Comparison of ENCODE assay signal across 9 cellular contexts in the genomic region with DNA sequence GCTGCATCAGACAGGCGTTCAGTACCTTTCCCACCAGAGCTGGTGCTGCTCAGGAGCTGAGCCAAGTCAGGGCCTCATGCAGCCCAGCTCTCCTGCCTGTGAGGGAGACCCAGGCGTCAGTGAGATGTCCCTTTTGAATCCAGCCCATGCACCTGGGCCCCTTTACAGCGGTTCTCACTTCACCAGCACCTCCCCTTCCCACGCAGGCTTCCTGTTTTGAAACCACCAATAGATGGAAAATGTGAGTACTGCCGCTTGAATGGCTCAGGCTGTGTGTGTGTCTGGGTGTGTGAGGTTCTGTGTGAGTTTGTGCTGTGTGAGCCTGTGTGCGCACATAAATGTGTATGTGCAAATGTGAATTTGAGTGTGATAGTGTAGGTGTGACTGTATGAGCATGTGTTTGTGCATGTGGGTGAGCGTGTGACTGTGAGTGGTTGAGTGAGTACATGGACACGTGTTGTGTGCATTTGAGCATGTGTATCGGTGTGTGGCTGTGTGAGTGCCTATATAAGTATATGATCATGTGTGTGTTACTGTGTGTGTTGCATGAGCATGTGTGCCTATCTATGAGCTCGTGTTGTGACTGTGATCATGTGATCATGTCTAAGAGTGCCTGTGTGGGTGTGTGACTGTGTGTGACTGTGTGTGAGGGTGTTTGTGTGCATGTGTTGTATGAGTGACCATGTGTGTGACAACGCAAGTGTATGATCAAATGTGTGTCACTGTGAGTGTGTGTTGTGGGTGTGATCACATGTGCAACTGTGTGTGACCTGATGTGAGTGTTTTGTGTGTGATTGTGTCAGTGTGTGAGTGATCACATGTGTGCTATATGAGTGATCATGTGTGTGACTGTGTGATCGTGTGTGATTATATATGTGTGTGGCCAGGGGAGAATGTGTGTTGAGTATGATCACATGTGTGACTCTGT.
A peak's percentile ranks its signal among the peaks of the same experiment; 100 is the strongest.
DNase-seq lines count a peak whose midpoint lies in the region; ATAC-seq, FAIRE-seq and TF ChIP-seq lines count a peak whose summit lies in the region.
"Had no signal": no experiment of that assay in that cellular context is flagged by ENCODE, and none has a peak within 500 bp of the region (broad histone marks: within the 10 kb centered on the region; RNA-seq: fewer than 3 reads in every experiment).

No MANE protein-coding gene starts in this region.

- H3K4me1 ChIP-seq in endodermal cell (ENCODE audit: control insufficient read depth, insufficient read depth, low read length) (peaks cover 3% of the 10 kb centered on the region), vagina (peaks cover 29% of the 10 kb centered on the region)
- H3K4me1 ChIP-seq: gastrocnemius medialis had no signal

- H3K9me3 ChIP-seq in endodermal cell (ENCODE audit: control insufficient read depth, low read length) (no peaks in the 10 kb centered on the region), vagina (no peaks in the 10 kb centered on the region)
- H3K9me3 ChIP-seq: gastrocnemius medialis had no signal

- peaks cover 9% of the 10 kb centered on the region for H3K27me3 ChIP-seq in endodermal cell (ENCODE audit: control insufficient read depth, insufficient read depth, low read length, poor library complexity, severe bottlenecking)
- no peaks in the 10 kb centered on the region for H3K27me3 ChIP-seq in vagina
- H3K27me3 ChIP-seq: gastrocnemius medialis had no signal

- H3K9me3 Mint-ChIP-seq in activated CD4-positive, alpha-beta T cell treated with anti-CD3 and anti-CD28 coated beads, Interleukin-2, amount 10 ng/mL, durations not matched to agents 24 days and 14 days, result peaks cover 6% of the 10 kb centered on the region
- H3K9me3 Mint-ChIP-seq in endodermal cell, result no peaks in the 10 kb centered on the region

- ATAC-seq in HG03442 (IDR thresholded peaks at IDR 0.05; ENCODE audit: unreplicated experiment), result peak; percentile 35
- ATAC-seq: gastrocnemius medialis had no signal

- no peak overlapping the region for H3K4me3 ChIP-seq in endodermal cell (ENCODE audit: low read length)
- no peak overlapping the region for H3K4me3 ChIP-seq in vagina
- H3K4me3 ChIP-seq: gastrocnemius medialis had no signal

- H3K27ac Mint-ChIP-seq in activated CD4-positive, alpha-beta T cell treated with anti-CD3 and anti-CD28 coated beads, Interleukin-2, amount 10 ng/mL, durations not matched to agents 24 days and 14 days, result no peak overlapping the region
- no peak overlapping the region for H3K27ac Mint-ChIP-seq in endodermal cell

- no peak overlapping the region for H3K9ac ChIP-seq in endodermal cell (ENCODE audit: extremely low read depth, low read length, poor library complexity, severe bottlenecking)

- H3K27me3 Mint-ChIP-seq in activated CD4-positive, alpha-beta T cell treated with anti-CD3 and anti-CD28 coated beads, Interleukin-2, amount 10 ng/mL, durations not matched to agents 24 days and 14 days, result peaks cover 10% of the 10 kb centered on the region
- H3K27me3 Mint-ChIP-seq in endodermal cell (ENCODE audit: insufficient read depth), result no peaks in the 10 kb centered on the region

- TF ChIP-seq CTCF in endodermal cell (conservative IDR thresholded peaks at IDR 0.05) (no peak), vagina (IDR thresholded peaks at IDR 0.05) (no peak)

- H3K4me3 Mint-ChIP-seq in activated CD4-positive, alpha-beta T cell treated with anti-CD3 and anti-CD28 coated beads, Interleukin-2, amount 10 ng/mL, durations not matched to agents 24 days and 14 days, result no peak overlapping the region
- no peak overlapping the region for H3K4me3 Mint-ChIP-seq in endodermal cell

- H3K4me1 Mint-ChIP-seq in activated CD4-positive, alpha-beta T cell treated with anti-CD3 and anti-CD28 coated beads, Interleukin-2, amount 10 ng/mL, durations not matched to agents 24 days and 14 days, result peaks cover 2% of the 10 kb centered on the region
- H3K4me1 Mint-ChIP-seq in endodermal cell, result peaks cover 23% of the 10 kb centered on the region

- TF ChIP-seq POLR2A in vagina (IDR thresholded peaks at IDR 0.05), result no peak

- 89 to 93% methylated on average over 7 to 12 of the region's 12 CpGs for WGBS in endodermal cell (ENCODE audit: insufficient coverage in 1 of 2, insufficient read length in 1 of 2), 2 experiments

- H3K27ac ChIP-seq in endodermal cell (ENCODE audit: low read depth, low read length) (no peak overlapping the region), vagina (no peak overlapping the region)
- H3K27ac ChIP-seq: gastrocnemius medialis had no signal

- intact Hi-C loops in activated CD4-positive, alpha-beta T cell treated with anti-CD3 and anti-CD28 coated beads, Interleukin-2, amount 10 ng/mL, durations not matched to agents 24 days and 14 days (cut with micrococcal nuclease), result loop anchor here (1.0 to 2.0 kb wide), 3 partner anchors 21 to 89 kb away; partner anchors contain the start of gene UBASH3B
- intact Hi-C loops in vagina (cut with DNase I), result no loop called here

- DNase-seq in GM19239 (ENCODE audit: insufficient read length, low spot score) (no peak), endodermal cell (peak; percentile 54), mesenteric fat pad (ENCODE audit: low spot score) (no peak), vagina (ENCODE audit: extremely low spot score in 2 of 2) (no peak), SHP77 treated with DMSO at 0.1 percent for 48 hours (lab: John Stamatoyannopoulos, UW) (no peak)
- DNase-seq in activated CD4-positive, alpha-beta T cell treated with anti-CD3 and anti-CD28 coated beads, Interleukin-2, amount 10 ng/mL, durations not matched to agents 24 days and 14 days, result peak; percentile 93
- peak; percentile 65 to 73 for DNase-seq in stimulated activated CD8-positive, alpha-beta memory T cell treated with anti-CD3 and anti-CD28 coated beads, Interleukin-4, amount 100 ng/mL, for 4 hours (ENCODE audit: low read depth in 2 of 2, low spot score in 1 of 2)

- no peaks in the 10 kb centered on the region for H3K36me3 Mint-ChIP-seq in activated CD4-positive, alpha-beta T cell treated with anti-CD3 and anti-CD28 coated beads, Interleukin-2, amount 10 ng/mL, durations not matched to agents 24 days and 14 days (ENCODE audit: low read depth)
- no peaks in the 10 kb centered on the region for H3K36me3 Mint-ChIP-seq in endodermal cell (ENCODE audit: low read depth)

- FAIRE-seq in GM19239 (lab: Jason Lieb, UNC), result peak; percentile 91

- H3K36me3 ChIP-seq in endodermal cell (ENCODE audit: control insufficient read depth, insufficient read depth, low read length) (no peaks in the 10 kb centered on the region), vagina (no peaks in the 10 kb centered on the region)
- H3K36me3 ChIP-seq: gastrocnemius medialis had no signal

Comparison
In these comparisons a context has a peak if more than half of its experiments do, and no peak if none do; other contexts are left out.
1. DNase-seq: peak in activated CD4-positive, alpha-beta T cell treated with anti-CD3 and anti-CD28 coated beads, Interleukin-2, amount 10 ng/mL, durations not matched to agents 24 days and 14 days (single experiment), endodermal cell (single experiment) and stimulated activated CD8-positive, alpha-beta memory T cell treated with anti-CD3 and anti-CD28 coated beads, Interleukin-4, amount 100 ng/mL, for 4 hours (2 of 2); none in GM19239 (single experiment), mesenteric fat pad (single experiment), vagina (0 of 2) and SHP77 treated with DMSO at 0.1 percent for 48 hours (single experiment).